ENCODE assay signal across 1 cellular context in genomic region chr3:17972476-17972875, GRCh38.
TF ChIP-seq lines count a peak whose summit lies in the region.

No MANE protein-coding gene starts in this region.

TF ChIP-seq in GM23338, 12 proteins besides CTCF, POLR2A, EP300 and RAD21 (continued from another document):
- TF ChIP-seq ZNF462 (CRISPR knock-in tag; IDR thresholded peaks at IDR 0.05): no peak
- TF ChIP-seq EZH2phosphoT487 (IDR thresholded peaks at IDR 0.05; ENCODE audit: unreplicated experiment): no peak
- TF ChIP-seq, protein P1, sequence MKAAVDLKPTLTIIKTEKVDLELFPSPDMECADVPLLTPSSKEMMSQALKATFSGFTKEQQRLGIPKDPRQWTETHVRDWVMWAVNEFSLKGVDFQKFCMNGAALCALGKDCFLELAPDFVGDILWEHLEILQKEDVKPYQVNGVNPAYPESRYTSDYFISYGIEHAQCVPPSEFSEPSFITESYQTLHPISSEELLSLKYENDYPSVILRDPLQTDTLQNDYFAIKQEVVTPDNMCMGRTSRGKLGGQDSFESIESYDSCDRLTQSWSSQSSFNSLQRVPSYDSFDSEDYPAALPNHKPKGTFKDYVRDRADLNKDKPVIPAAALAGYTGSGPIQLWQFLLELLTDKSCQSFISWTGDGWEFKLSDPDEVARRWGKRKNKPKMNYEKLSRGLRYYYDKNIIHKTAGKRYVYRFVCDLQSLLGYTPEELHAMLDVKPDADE (IDR thresholded peaks at IDR 0.05): no peak
- no peak for TF ChIP-seq JUNB (IDR thresholded peaks at IDR 0.05; ENCODE audit: unreplicated experiment)
